9 cellular contexts compared by ENCODE assay signal in the genomic region with DNA sequence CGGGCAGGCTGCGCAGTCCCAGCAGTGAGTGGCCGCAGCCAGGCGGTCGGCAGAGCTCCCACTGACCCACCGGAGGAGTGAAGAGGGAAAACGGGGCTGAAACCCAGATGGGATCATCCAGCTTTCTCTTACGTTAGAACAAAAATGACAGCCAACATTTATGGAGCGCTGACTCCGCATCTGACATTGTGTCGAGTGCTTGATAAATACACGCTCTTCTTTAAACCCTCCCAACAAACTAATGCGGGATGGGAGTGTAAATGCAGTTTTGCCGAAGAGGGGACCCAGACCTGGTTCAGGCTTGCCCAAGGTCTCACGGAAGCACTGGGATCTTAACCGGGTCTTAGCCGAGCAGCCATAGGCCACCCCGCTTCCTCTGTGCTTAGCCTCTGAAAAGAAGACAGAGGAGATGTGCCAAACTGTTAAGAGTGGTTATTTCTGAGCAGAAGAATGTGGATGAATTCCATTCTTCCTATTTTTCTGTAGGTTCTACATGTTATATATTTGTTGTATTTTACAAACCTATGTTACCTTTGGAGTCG. TPM values are rescaled to one million over a fixed set of nuclear protein-coding genes. Genes with fewer than 3 reads are reported as not detected.
DNase-seq lines count a peak whose midpoint lies in the region; ATAC-seq and TF ChIP-seq lines count a peak whose summit lies in the region.
"Had no signal": no experiment of that assay in that cellular context is flagged by ENCODE, and none has a peak within 500 bp of the region (broad histone marks: within the 10 kb centered on the region; RNA-seq: fewer than 3 reads in every experiment).

No MANE protein-coding gene starts in this region.

- H3K4me3 Mint-ChIP-seq in CD14-positive monocyte: peak overlapping the region; percentile 87 to 99
- peak overlapping the region; percentile 82 for H3K4me3 Mint-ChIP-seq in neural crest cell

- H3K79me2 ChIP-seq in Loucy (ENCODE audit: insufficient read depth, low read length): no peaks in the 10 kb centered on the region

- H2AFZ ChIP-seq in Loucy (ENCODE audit: low read length): no peak overlapping the region

- TF ChIP-seq CTCF in CD14-positive monocyte (IDR thresholded peaks at IDR 0.05): no peak
- TF ChIP-seq CTCF in Loucy (conservative IDR thresholded peaks at IDR 0.05; ENCODE audit: low read length): no peak
- TF ChIP-seq CTCF in epithelial cell of esophagus (IDR thresholded peaks at IDR 0.05; ENCODE audit: insufficient read depth, low read depth, low read length, missing control alignments): no peak
- no peak for TF ChIP-seq CTCF in neural crest cell (conservative IDR thresholded peaks at IDR 0.05)

- H3K4me3 ChIP-seq in Loucy (ENCODE audit: low read length, poor library complexity, severe bottlenecking): peak overlapping the region; percentile 72
- peak overlapping the region; percentile 92 for H3K4me3 ChIP-seq in epithelial cell of esophagus (ENCODE audit: low read length)

- peak overlapping the region; percentile 90 for H3K4me2 ChIP-seq in Loucy (ENCODE audit: low read depth, low read length, poor library complexity, severe bottlenecking)

- H3K4me1 Mint-ChIP-seq in CD14-positive monocyte: peaks cover 30% of the 10 kb centered on the region
- peaks cover 19% of the 10 kb centered on the region for H3K4me1 Mint-ChIP-seq in neural crest cell

- no peaks in the 10 kb centered on the region for H3K9me2 ChIP-seq in Loucy (replicated peaks; ENCODE audit: low read depth, low read length)

- peaks cover 58% of the 10 kb centered on the region for H3K4me1 ChIP-seq in Loucy (ENCODE audit: insufficient read depth, low read length, poor library complexity, severe bottlenecking)

- peaks cover 7% of the 10 kb centered on the region; the same call in 1 of the 2 replicates for H3F3A ChIP-seq in Loucy (ENCODE audit: low read depth)

- peaks cover 64 to 91% (median 78%) of the 10 kb centered on the region in 3 donors for H3K27me3 Mint-ChIP-seq in CD14-positive monocyte (ENCODE audit: low read depth in 3 of 3)
- peaks cover 92% of the 10 kb centered on the region for H3K27me3 Mint-ChIP-seq in neural crest cell (ENCODE audit: low read depth)

- H3K36me3 ChIP-seq in Loucy (ENCODE audit: insufficient read depth, low read length): no peaks in the 10 kb centered on the region

- H3K9me3 Mint-ChIP-seq in CD14-positive monocyte (peaks cover 0 to 12% (median 4%) of the 10 kb centered on the region in 7 donors), neural crest cell (no peaks in the 10 kb centered on the region)

- H3K27me3 ChIP-seq in Loucy (ENCODE audit: insufficient read depth, low read length, poor library complexity, severe bottlenecking): no peaks in the 10 kb centered on the region

- H3K27ac Mint-ChIP-seq in CD14-positive monocyte (peak overlapping the region in 1 of 7 donors; percentile 51), neural crest cell (ENCODE audit: unreplicated experiment) (no peak overlapping the region)

- DNase-seq in CD14-positive monocyte (ENCODE audit: low spot score) (no peak), epithelial cell of esophagus (ENCODE audit: low read depth) (peak; percentile 43), neural crest cell (ENCODE audit: low read depth, low spot score) (no peak), NCI-H2227 treated with DMSO at 0.1 percent for 48 hours (lab: John Stamatoyannopoulos, UW) (no peak)
- DNase-seq in stimulated activated CD4-positive, alpha-beta T cell treated with anti-CD3 and anti-CD28 coated beads, Interleukin-2, amount 100 ng/mL, for 24 hours: no peak

- H3K9ac ChIP-seq in Loucy (ENCODE audit: low read depth, low read length, poor library complexity, severe bottlenecking): peak overlapping the region; percentile 84

- H3K36me3 Mint-ChIP-seq in CD14-positive monocyte (peaks cover 4 to 22% of the 10 kb centered on the region in 2 donors), neural crest cell (ENCODE audit: low read depth) (no peaks in the 10 kb centered on the region)

- intact Hi-C loops in CD14-positive monocyte (cut with micrococcal nuclease): no loop called here

- ATAC-seq in GM19023 (IDR thresholded peaks at IDR 0.05; ENCODE audit: unreplicated experiment) (no peak), GM18870 (IDR thresholded peaks at IDR 0.05; ENCODE audit: unreplicated experiment) (no peak)

- no peaks in the 10 kb centered on the region for H4K20me1 ChIP-seq in Loucy (ENCODE audit: insufficient read depth, low read length, poor library complexity, severe bottlenecking)

- H3K9me3 ChIP-seq in Loucy (ENCODE audit: insufficient read depth, low read depth, low read length): no peaks in the 10 kb centered on the region

RNA-seq across cellular contexts. Expression of a gene that starts 3.5 kb away (rescaled TPM):
- polyA plus RNA-seq in CD14-positive monocyte: not detected
- 0.12 TPM in 1 of 2 replicates, not detected in the other for total RNA-seq in neural crest cell
- total RNA-seq: activated CD4-positive, alpha-beta T cell treated with anti-CD3 and anti-CD28 coated beads for 36 hours had no signal
